15 cellular contexts compared by ENCODE assay signal in genomic region chr21:36705679-36706481, GRCh38. TPM values are rescaled to one million over a fixed set of nuclear protein-coding genes. Genes with fewer than 3 reads are reported as not detected.
DNase-seq lines count a peak whose midpoint lies in the region; ATAC-seq and TF ChIP-seq lines count a peak whose summit lies in the region.
"Had no signal": no experiment of that assay in that cellular context is flagged by ENCODE, and none has a peak within 500 bp of the region (broad histone marks: within the 10 kb centered on the region; RNA-seq: fewer than 3 reads in every experiment).

No MANE protein-coding gene starts in this region.

- H3K27ac ChIP-seq in RWPE2 (ENCODE audit: poor library complexity, severe bottlenecking) (peak overlapping the region; percentile 82), smooth muscle cell (ENCODE audit: low read depth) (no peak overlapping the region)

- H3K36me3 ChIP-seq in RWPE2 (ENCODE audit: low read depth) (peaks cover 9% of the 10 kb centered on the region), smooth muscle cell (ENCODE audit: low read depth) (no peaks in the 10 kb centered on the region)

- no peak overlapping the region for H3K27ac Mint-ChIP-seq in activated CD8-positive, alpha-beta T cell treated with anti-CD3 and anti-CD28 coated beads for 36 hours
- no peak overlapping the region for H3K27ac Mint-ChIP-seq in activated CD8-positive, alpha-beta T cell treated with anti-CD3 and anti-CD28 coated beads, Interleukin-2, amount 10 ng/mL, durations not matched to agents 7 days and 5 days
- H3K27ac Mint-ChIP-seq in stimulated activated memory B cell treated with anti-CD40 and anti-IgM and Interleukin-4, amounts not matched to agents 10 μg/mL and 1 μg/mL and 100 μg/mL, for 72 hours, result no peak overlapping the region

- no peak for DNase-seq in activated CD8-positive, alpha-beta T cell treated with anti-CD3 and anti-CD28 coated beads for 36 hours
- DNase-seq in activated CD8-positive, alpha-beta T cell treated with anti-CD3 and anti-CD28 coated beads, Interleukin-2, amount 10 ng/mL, durations not matched to agents 7 days and 5 days, result no peak
- no peak for DNase-seq in RWPE2 (ENCODE audit: low spot score)
- DNase-seq in smooth muscle cell (lab: John Stamatoyannopoulos, UW; ENCODE audit: unreplicated experiment), result no peak
- DNase-seq in GOT3 (lab: John Stamatoyannopoulos, UW), result no peak
- no peak for DNase-seq in RKO (ENCODE audit: low spot score)
- DNase-seq: ACHN; activated gamma-delta T cell treated with Interleukin-2 at 50 U/mL for 16 hours; effector CD4-positive, alpha-beta T cell; naive B cell; NCI-H187 treated with DMSO at 0.1 percent for 48 hours; stimulated activated CD4-positive, alpha-beta T cell treated with anti-CD3 and anti-CD28 coated beads, Interleukin-2, amount 100 ng/mL, for 48 hours had no signal

- H3K4me3 ChIP-seq in RWPE2 (ENCODE audit: severe bottlenecking) (peak overlapping the region; percentile 36), smooth muscle cell (no peak overlapping the region)

- intact Hi-C loops in activated CD8-positive, alpha-beta T cell treated with anti-CD3 and anti-CD28 coated beads for 36 hours (cut with micrococcal nuclease), result no loop called here

- H3K36me3 Mint-ChIP-seq in activated CD8-positive, alpha-beta T cell treated with anti-CD3 and anti-CD28 coated beads for 36 hours (ENCODE audit: low read depth), result no peaks in the 10 kb centered on the region
- peaks cover 2% of the 10 kb centered on the region for H3K36me3 Mint-ChIP-seq in activated CD8-positive, alpha-beta T cell treated with anti-CD3 and anti-CD28 coated beads, Interleukin-2, amount 10 ng/mL, durations not matched to agents 7 days and 5 days (ENCODE audit: low read depth)
- H3K36me3 Mint-ChIP-seq in stimulated activated memory B cell treated with anti-CD40 and anti-IgM and Interleukin-4, amounts not matched to agents 10 μg/mL and 1 μg/mL and 100 μg/mL, for 72 hours, result no peaks in the 10 kb centered on the region
- H3K36me3 Mint-ChIP-seq: naive B cell had no signal

- no peak overlapping the region for H2AFZ ChIP-seq in smooth muscle cell (ENCODE audit: low read depth)

- peak; percentile 62 for TF ChIP-seq CTCF in activated CD8-positive, alpha-beta T cell treated with anti-CD3 and anti-CD28 coated beads for 36 hours (IDR thresholded peaks at IDR 0.05)
- TF ChIP-seq CTCF in RWPE2 (IDR thresholded peaks at IDR 0.05; ENCODE audit: poor library complexity, severe bottlenecking) (peak; percentile 49), smooth muscle cell (IDR thresholded peaks at IDR 0.05; ENCODE audit: borderline replicate concordance, insufficient read depth, poor library complexity, severe bottlenecking) (peak; percentile 17)

- no peak overlapping the region for H3K9ac ChIP-seq in smooth muscle cell (ENCODE audit: low read depth)

- 8% methylated on average over 22 of the region's 22 CpGs for WGBS in smooth muscle cell (ENCODE audit: low lambda C conversion rate)

- no peaks in the 10 kb centered on the region for H3K27me3 ChIP-seq in RWPE2 (ENCODE audit: insufficient read depth, poor library complexity, severe bottlenecking)
- peaks cover 100% of the 10 kb centered on the region for H3K27me3 ChIP-seq in smooth muscle cell (ENCODE audit: low read depth)

- H3F3A ChIP-seq in smooth muscle cell (ENCODE audit: low read depth), result no peaks in the 10 kb centered on the region

- no peak overlapping the region for H3K4me2 ChIP-seq in smooth muscle cell

- peaks cover 52% of the 10 kb centered on the region for H3K4me1 Mint-ChIP-seq in activated CD8-positive, alpha-beta T cell treated with anti-CD3 and anti-CD28 coated beads for 36 hours (ENCODE audit: low read depth)
- H3K4me1 Mint-ChIP-seq in activated CD8-positive, alpha-beta T cell treated with anti-CD3 and anti-CD28 coated beads, Interleukin-2, amount 10 ng/mL, durations not matched to agents 7 days and 5 days (ENCODE audit: low read depth), result peaks cover 33% of the 10 kb centered on the region
- peaks cover 38% of the 10 kb centered on the region for H3K4me1 Mint-ChIP-seq in stimulated activated memory B cell treated with anti-CD40 and anti-IgM and Interleukin-4, amounts not matched to agents 10 μg/mL and 1 μg/mL and 100 μg/mL, for 72 hours

- ATAC-seq in activated CD8-positive, alpha-beta T cell treated with anti-CD3 and anti-CD28 coated beads for 36 hours, result peak; percentile 25
- no peak for ATAC-seq in activated CD8-positive, alpha-beta T cell treated with anti-CD3 and anti-CD28 coated beads, Interleukin-2, amount 10 ng/mL, durations not matched to agents 7 days and 5 days
- ATAC-seq in RWPE2 (ENCODE audit: low read depth) (peak; percentile 4; the same call in 2 of the 3 replicates), esophagus mucosa (peak; percentile 14)
- no peak for ATAC-seq in stimulated activated memory B cell treated with anti-CD40 and anti-IgM and Interleukin-4, amounts not matched to agents 10 μg/mL and 1 μg/mL and 100 μg/mL, for 72 hours

- no peaks in the 10 kb centered on the region for H3K79me2 ChIP-seq in smooth muscle cell (ENCODE audit: low read depth)

- POLR2A ChIA-PET in activated CD8-positive, alpha-beta T cell treated with anti-CD3 and anti-CD28 coated beads for 36 hours (lab: Charles Lee), result no interaction called here
- POLR2A ChIA-PET in activated CD8-positive, alpha-beta T cell treated with anti-CD3 and anti-CD28 coated beads, Interleukin-2, amount 10 ng/mL, durations not matched to agents 7 days and 5 days (lab: Charles Lee), result no interaction called here

- no peaks in the 10 kb centered on the region for H3K9me3 ChIP-seq in RWPE2 (ENCODE audit: severe bottlenecking)
- H3K9me3 ChIP-seq in smooth muscle cell (replicated peaks; ENCODE audit: low read depth), result no peaks in the 10 kb centered on the region

- H3K9me3 Mint-ChIP-seq in activated CD8-positive, alpha-beta T cell treated with anti-CD3 and anti-CD28 coated beads for 36 hours, result no peaks in the 10 kb centered on the region
- H3K9me3 Mint-ChIP-seq in activated CD8-positive, alpha-beta T cell treated with anti-CD3 and anti-CD28 coated beads, Interleukin-2, amount 10 ng/mL, durations not matched to agents 7 days and 5 days (ENCODE audit: insufficient read depth), result no peaks in the 10 kb centered on the region
- H3K9me3 Mint-ChIP-seq in stimulated activated memory B cell treated with anti-CD40 and anti-IgM and Interleukin-4, amounts not matched to agents 10 μg/mL and 1 μg/mL and 100 μg/mL, for 72 hours, result no peaks in the 10 kb centered on the region

- H3K4me3 Mint-ChIP-seq in activated CD8-positive, alpha-beta T cell treated with anti-CD3 and anti-CD28 coated beads for 36 hours, result no peak overlapping the region
- no peak overlapping the region for H3K4me3 Mint-ChIP-seq in activated CD8-positive, alpha-beta T cell treated with anti-CD3 and anti-CD28 coated beads, Interleukin-2, amount 10 ng/mL, durations not matched to agents 7 days and 5 days
- no peak overlapping the region for H3K4me3 Mint-ChIP-seq in stimulated activated memory B cell treated with anti-CD40 and anti-IgM and Interleukin-4, amounts not matched to agents 10 μg/mL and 1 μg/mL and 100 μg/mL, for 72 hours

- peaks cover 10% of the 10 kb centered on the region for H3K4me1 ChIP-seq in RWPE2 (ENCODE audit: insufficient read depth, poor library complexity, severe bottlenecking)
- H3K4me1 ChIP-seq in smooth muscle cell (ENCODE audit: low read depth), result peaks cover 59% of the 10 kb centered on the region

- CTCF ChIA-PET in activated CD8-positive, alpha-beta T cell treated with anti-CD3 and anti-CD28 coated beads for 36 hours (lab: Charles Lee), result interaction anchor here (0.9 to 1.1 kb wide), 4 partner anchors 17 to 148 kb away, joined by 3 to 4 read pairs (median 4); no protein-coding TSS in a partner anchor
- CTCF ChIA-PET in activated CD8-positive, alpha-beta T cell treated with anti-CD3 and anti-CD28 coated beads, Interleukin-2, amount 10 ng/mL, durations not matched to agents 7 days and 5 days (lab: Charles Lee), result interaction anchor here (1.1 to 1.4 kb wide), 3 partner anchors 11 to 75 kb away, joined by 3 to 5 read pairs (median 4); no protein-coding TSS in a partner anchor

- no peaks in the 10 kb centered on the region for H4K20me1 ChIP-seq in smooth muscle cell (ENCODE audit: low read depth)

- H3K27me3 Mint-ChIP-seq in activated CD8-positive, alpha-beta T cell treated with anti-CD3 and anti-CD28 coated beads for 36 hours, result peaks cover 79% of the 10 kb centered on the region
- peaks cover 77% of the 10 kb centered on the region for H3K27me3 Mint-ChIP-seq in activated CD8-positive, alpha-beta T cell treated with anti-CD3 and anti-CD28 coated beads, Interleukin-2, amount 10 ng/mL, durations not matched to agents 7 days and 5 days (ENCODE audit: low read depth)
- peaks cover 98% of the 10 kb centered on the region for H3K27me3 Mint-ChIP-seq in stimulated activated memory B cell treated with anti-CD40 and anti-IgM and Interleukin-4, amounts not matched to agents 10 μg/mL and 1 μg/mL and 100 μg/mL, for 72 hours

RNA-seq across cellular contexts. Expression of gene SIM2, which starts 7.0 kb away (rescaled TPM):
- total RNA-seq in activated CD8-positive, alpha-beta T cell treated with anti-CD3 and anti-CD28 coated beads for 36 hours, result not detected
- total RNA-seq in activated CD8-positive, alpha-beta T cell treated with anti-CD3 and anti-CD28 coated beads, Interleukin-2, amount 10 ng/mL, durations not matched to agents 7 days and 5 days, result not detected
- total RNA-seq in esophagus mucosa, result 18.3 TPM
- total RNA-seq in smooth muscle cell, result not detected in 2 replicates
- 0.25 and 0.43 TPM in 2 replicates for polyA plus RNA-seq in smooth muscle cell
- total RNA-seq: temporal lobe had no signal

Comparison
In these comparisons a context has a peak if more than half of its experiments do, and no peak if none do; other contexts are left out.
1. ATAC-seq: peak in activated CD8-positive, alpha-beta T cell treated with anti-CD3 and anti-CD28 coated beads for 36 hours (single experiment), RWPE2 (single experiment) and esophagus mucosa (single experiment); none in activated CD8-positive, alpha-beta T cell treated with anti-CD3 and anti-CD28 coated beads, Interleukin-2, amount 10 ng/mL, durations not matched to agents 7 days and 5 days (single experiment) and stimulated activated memory B cell treated with anti-CD40 and anti-IgM and Interleukin-4, amounts not matched to agents 10 μg/mL and 1 μg/mL and 100 μg/mL, for 72 hours (single experiment).
2. RNA of gene SIM2, which starts 7.0 kb away (total RNA-seq): 18.3 TPM in esophagus mucosa (single experiment); not detected in activated CD8-positive, alpha-beta T cell treated with anti-CD3 and anti-CD28 coated beads for 36 hours, not detected in activated CD8-positive, alpha-beta T cell treated with anti-CD3 and anti-CD28 coated beads, Interleukin-2, amount 10 ng/mL, durations not matched to agents 7 days and 5 days and not detected in smooth muscle cell; every median in the first group is over 10 times any median in the second.
3. Peak in every context shown above with its lines, with median percentiles within 50 percentile points of each other: CTCF ChIP-seq.